Comparison of ENCODE assay signal across 8 cellular contexts in genomic region chr7:129169171-129169643, GRCh38. TPM values are rescaled to one million over a fixed set of nuclear protein-coding genes. Genes with fewer than 3 reads are reported as not detected.
DNase-seq lines count a peak whose midpoint lies in the region; TF ChIP-seq lines count a peak whose summit lies in the region.

No MANE protein-coding gene starts in this region.

- H3K36me3 ChIP-seq in ectodermal cell (ENCODE audit: control insufficient read depth, insufficient read depth, low read length) (no peaks in the 10 kb centered on the region), tibial artery (no peaks in the 10 kb centered on the region)

- DNase-seq in stimulated activated naive CD4-positive, alpha-beta T cell (lab: John Stamatoyannopoulos, UW) = peak; percentile 4 to 44 (median 18)
- no peak for DNase-seq in stimulated activated naive CD4-positive, alpha-beta T cell treated with Interleukin-2 at 50 U/mL for 16 hours (lab: John Stamatoyannopoulos, UW)
- DNase-seq in T-helper 2 cell treated with Interferon-gamma antibody and Interleukin-4, amounts not matched to agents 5 μg/mL and 100 μg/mL, for 36 hours (ENCODE audit: low spot score) = peak; percentile 21
- DNase-seq in mucosa of gallbladder (ENCODE audit: low spot score) (peak; percentile 25), tibial artery (no peak), foreskin melanocyte (no peak), hepatic stellate cell (ENCODE audit: low spot score) (no peak)

- H3K9me3 Mint-ChIP-seq in T-helper 2 cell treated with Interferon-gamma antibody and Interleukin-4, amounts not matched to agents 5 μg/mL and 100 μg/mL, for 36 hours = no peaks in the 10 kb centered on the region

- H3K9me3 ChIP-seq in ectodermal cell (ENCODE audit: control insufficient read depth, low read length) = no peaks in the 10 kb centered on the region
- no peaks in the 10 kb centered on the region for H3K9me3 ChIP-seq in tibial artery

- intact Hi-C loops in tibial artery (cut with DNase I; ENCODE audit: low total_unique reads) = no loop called here

- H3K27ac ChIP-seq in ectodermal cell (ENCODE audit: insufficient read depth, low read depth, low read length, poor library complexity, severe bottlenecking) (peak overlapping the region; percentile 66), tibial artery (peak overlapping the region in 1 of 2 donors; percentile 40)

- H3K4me3 Mint-ChIP-seq in T-helper 2 cell treated with Interferon-gamma antibody and Interleukin-4, amounts not matched to agents 5 μg/mL and 100 μg/mL, for 36 hours = peak overlapping the region; percentile 75

- H3K27me3 ChIP-seq in ectodermal cell (ENCODE audit: control insufficient read depth, insufficient read depth, low read length, poor library complexity, severe bottlenecking) (peaks cover 13% of the 10 kb centered on the region), tibial artery (no peaks in the 10 kb centered on the region)

- H3K36me3 Mint-ChIP-seq in T-helper 2 cell treated with Interferon-gamma antibody and Interleukin-4, amounts not matched to agents 5 μg/mL and 100 μg/mL, for 36 hours (ENCODE audit: low read depth) = no peaks in the 10 kb centered on the region

- H3K4me3 ChIP-seq in ectodermal cell (ENCODE audit: insufficient read depth, low read depth, low read length) (peak overlapping the region; percentile 50), tibial artery (peak overlapping the region; percentile 51 to 58)

- TF ChIP-seq CTCF in tibial artery (IDR thresholded peaks at IDR 0.05) = no peak

- 1% methylated on average over 46 of the region's 46 CpGs for WGBS in ectodermal cell, 2 experiments

- peaks cover 18% of the 10 kb centered on the region for H3K4me1 ChIP-seq in ectodermal cell (ENCODE audit: control insufficient read depth, insufficient read depth, low read length)
- H3K4me1 ChIP-seq in tibial artery = peaks cover 0 to 22% (median 15%) of the 10 kb centered on the region in 4 donors

- peaks cover 13% of the 10 kb centered on the region for H3K4me1 Mint-ChIP-seq in T-helper 2 cell treated with Interferon-gamma antibody and Interleukin-4, amounts not matched to agents 5 μg/mL and 100 μg/mL, for 36 hours (ENCODE audit: low read depth)

- peaks cover 16% of the 10 kb centered on the region for H3K27me3 Mint-ChIP-seq in T-helper 2 cell treated with Interferon-gamma antibody and Interleukin-4, amounts not matched to agents 5 μg/mL and 100 μg/mL, for 36 hours (ENCODE audit: low read depth)

- H3K27ac Mint-ChIP-seq in T-helper 2 cell treated with Interferon-gamma antibody and Interleukin-4, amounts not matched to agents 5 μg/mL and 100 μg/mL, for 36 hours = no peak overlapping the region

RNA-seq across cellular contexts. Expression of gene SMO, which starts 19.2 kb away (rescaled TPM):
- polyA plus RNA-seq in ectodermal cell (2013, experiment 1 of 4) = 115 TPM
- polyA plus RNA-seq in ectodermal cell (2013, experiment 2 of 4) = 122 TPM
- polyA plus RNA-seq in ectodermal cell (2013, experiment 3 of 4) = 92.1 TPM
- polyA plus RNA-seq in ectodermal cell (2013, experiment 4 of 4) = 101 TPM
- total RNA-seq in mucosa of gallbladder = 15.8 TPM

RNA-seq across cellular contexts. Expression of gene TSPAN33, which starts 24.7 kb away (rescaled TPM):
- 33.7 TPM for polyA plus RNA-seq in ectodermal cell (2013, experiment 1 of 4)
- polyA plus RNA-seq in ectodermal cell (2013, experiment 2 of 4) = 38.3 TPM
- polyA plus RNA-seq in ectodermal cell (2013, experiment 3 of 4) = 25.4 TPM
- 29.2 TPM for polyA plus RNA-seq in ectodermal cell (2013, experiment 4 of 4)
- 16.2 TPM for total RNA-seq in mucosa of gallbladder

RNA-seq across cellular contexts. Expression of gene AHCYL2, which starts 55.6 kb away (rescaled TPM):
- 28.7 TPM for polyA plus RNA-seq in ectodermal cell (2013, experiment 1 of 4)
- 25.8 TPM for polyA plus RNA-seq in ectodermal cell (2013, experiment 2 of 4)
- polyA plus RNA-seq in ectodermal cell (2013, experiment 3 of 4) = 22.8 TPM
- polyA plus RNA-seq in ectodermal cell (2013, experiment 4 of 4) = 24.2 TPM
- 165 TPM for total RNA-seq in mucosa of gallbladder

Comparison
In these comparisons a context has a peak if more than half of its experiments do, and no peak if none do; other contexts are left out.
1. DNase-seq: peak in stimulated activated naive CD4-positive, alpha-beta T cell (6 of 6), T-helper 2 cell treated with Interferon-gamma antibody and Interleukin-4, amounts not matched to agents 5 μg/mL and 100 μg/mL, for 36 hours (single experiment) and mucosa of gallbladder (single experiment); none in stimulated activated naive CD4-positive, alpha-beta T cell treated with Interleukin-2 at 50 U/mL for 16 hours (single experiment), tibial artery (0 of 2), foreskin melanocyte (single experiment) and hepatic stellate cell (single experiment).